Comparison of ENCODE assay signal across 17 cellular contexts in genomic region chr1:12055259-12055658, GRCh38. TPM values are rescaled to one million over a fixed set of nuclear protein-coding genes. Genes with fewer than 3 reads are reported as not detected.
DNase-seq lines count a peak whose midpoint lies in the region; ATAC-seq and TF ChIP-seq lines count a peak whose summit lies in the region.
"Had no signal": no experiment of that assay in that cellular context is flagged by ENCODE, and none has a peak within 500 bp of the region (broad histone marks: within the 10 kb centered on the region; RNA-seq: fewer than 3 reads in every experiment).

No MANE protein-coding gene starts in this region.

- H3K79me2 ChIP-seq in osteoblast (ENCODE audit: insufficient read depth, low read length) = no peaks in the 10 kb centered on the region

- no peaks in the 10 kb centered on the region for H3K27me3 Mint-ChIP-seq in activated CD4-positive, alpha-beta memory T cell treated with anti-CD3 and anti-CD28 coated beads, Interleukin-2, amount 10 ng/mL, durations not matched to agents 7 days and 5 days
- H3K27me3 Mint-ChIP-seq in activated CD4-positive, alpha-beta memory T cell treated with anti-CD3 and anti-CD28 coated beads for 36 hours = peaks cover 4% of the 10 kb centered on the region
- peaks cover 27% of the 10 kb centered on the region for H3K27me3 Mint-ChIP-seq in T-helper 17 cell

- no peaks in the 10 kb centered on the region for H3K9me3 Mint-ChIP-seq in activated CD4-positive, alpha-beta memory T cell treated with anti-CD3 and anti-CD28 coated beads, Interleukin-2, amount 10 ng/mL, durations not matched to agents 7 days and 5 days
- no peaks in the 10 kb centered on the region for H3K9me3 Mint-ChIP-seq in activated CD4-positive, alpha-beta memory T cell treated with anti-CD3 and anti-CD28 coated beads for 36 hours
- H3K9me3 Mint-ChIP-seq: CD4-positive, alpha-beta memory T cell had no signal

- peak overlapping the region; percentile 5 for H3K27ac Mint-ChIP-seq in activated CD4-positive, alpha-beta memory T cell treated with anti-CD3 and anti-CD28 coated beads, Interleukin-2, amount 10 ng/mL, durations not matched to agents 7 days and 5 days
- H3K27ac Mint-ChIP-seq in activated CD4-positive, alpha-beta memory T cell treated with anti-CD3 and anti-CD28 coated beads for 36 hours = no peak overlapping the region
- H3K27ac Mint-ChIP-seq in T-helper 17 cell = no peak overlapping the region
- H3K27ac Mint-ChIP-seq: CD14-positive monocyte; CD4-positive, alpha-beta memory T cell; H9 had no signal

- no peak overlapping the region for H2AFZ ChIP-seq in osteoblast (ENCODE audit: low read length)

- ATAC-seq in RWPE2 (ENCODE audit: low read depth) (no peak), T-helper 17 cell (no peak), HG02970 (IDR thresholded peaks at IDR 0.05; ENCODE audit: low FRiP score, unreplicated experiment) (no peak)
- ATAC-seq: A549 had no signal

- peaks cover 9% of the 10 kb centered on the region for H3K4me1 ChIP-seq in RWPE2 (ENCODE audit: insufficient read depth, poor library complexity, severe bottlenecking)
- H3K4me1 ChIP-seq in osteoblast (ENCODE audit: insufficient read depth, low read length) = peaks cover 10% of the 10 kb centered on the region

- intact Hi-C loops in activated CD4-positive, alpha-beta memory T cell treated with anti-CD3 and anti-CD28 coated beads for 36 hours (cut with micrococcal nuclease) = no loop called here

- H3K4me3 ChIP-seq in RWPE2 (ENCODE audit: severe bottlenecking) (no peak overlapping the region), osteoblast (ENCODE audit: insufficient read depth, low read length) (no peak overlapping the region)
- H3K4me3 ChIP-seq: A549, BLaER1 had no signal

- H3K4me3 Mint-ChIP-seq in activated CD4-positive, alpha-beta memory T cell treated with anti-CD3 and anti-CD28 coated beads, Interleukin-2, amount 10 ng/mL, durations not matched to agents 7 days and 5 days = no peak overlapping the region
- H3K4me3 Mint-ChIP-seq in activated CD4-positive, alpha-beta memory T cell treated with anti-CD3 and anti-CD28 coated beads for 36 hours = no peak overlapping the region
- H3K4me3 Mint-ChIP-seq in T-helper 17 cell = no peak overlapping the region
- H3K4me3 Mint-ChIP-seq: CD14-positive monocyte; CD4-positive, alpha-beta memory T cell; H9 had no signal

- H3K4me1 Mint-ChIP-seq in activated CD4-positive, alpha-beta memory T cell treated with anti-CD3 and anti-CD28 coated beads, Interleukin-2, amount 10 ng/mL, durations not matched to agents 7 days and 5 days = peaks cover 86% of the 10 kb centered on the region
- H3K4me1 Mint-ChIP-seq in activated CD4-positive, alpha-beta memory T cell treated with anti-CD3 and anti-CD28 coated beads for 36 hours (ENCODE audit: low read depth) = peaks cover 80% of the 10 kb centered on the region
- peaks cover 15% of the 10 kb centered on the region for H3K4me1 Mint-ChIP-seq in T-helper 17 cell

- no peaks in the 10 kb centered on the region for H4K20me1 ChIP-seq in osteoblast (ENCODE audit: insufficient read depth, low read length)
- H4K20me1 ChIP-seq: BLaER1 had no signal

- POLR2A ChIA-PET in activated CD4-positive, alpha-beta memory T cell treated with anti-CD3 and anti-CD28 coated beads, Interleukin-2, amount 10 ng/mL, durations not matched to agents 7 days and 5 days (lab: Charles Lee) = interaction anchor here (0.9 to 6.6 kb wide), 5 partner anchors 8 to 146 kb away, joined by 3 to 47 read pairs (median 44); partner anchors contain the start of genes MIIP and TNFRSF8
- POLR2A ChIA-PET in activated CD4-positive, alpha-beta memory T cell treated with anti-CD3 and anti-CD28 coated beads for 36 hours (lab: Charles Lee) = interaction anchor here (3.9 to 4.4 kb wide), 2 partner anchors 12 to 147 kb away, joined by 17 to 23 read pairs; no protein-coding TSS in a partner anchor

- no peaks in the 10 kb centered on the region for H3K27me3 ChIP-seq in RWPE2 (ENCODE audit: insufficient read depth, poor library complexity, severe bottlenecking)
- peaks cover 6% of the 10 kb centered on the region for H3K27me3 ChIP-seq in osteoblast (ENCODE audit: insufficient read depth, low read length)
- H3K27me3 ChIP-seq: BLaER1 had no signal

- TF ChIP-seq CTCF in RWPE2 (IDR thresholded peaks at IDR 0.05; ENCODE audit: poor library complexity, severe bottlenecking) (no peak), osteoblast (IDR thresholded peaks at IDR 0.05; ENCODE audit: extremely low read depth, low read depth, low read length) (no peak)

- H3K27ac ChIP-seq in RWPE2 (ENCODE audit: poor library complexity, severe bottlenecking) = no peak overlapping the region
- H3K27ac ChIP-seq in osteoblast (ENCODE audit: low read depth, low read length) = no peak overlapping the region
- H3K27ac ChIP-seq: 22Rv1, A549, BLaER1, HL-60 had no signal

- DNase-seq in activated CD4-positive, alpha-beta memory T cell treated with anti-CD3 and anti-CD28 coated beads, Interleukin-2, amount 10 ng/mL, durations not matched to agents 7 days and 5 days = no peak
- no peak for DNase-seq in activated CD4-positive, alpha-beta memory T cell treated with anti-CD3 and anti-CD28 coated beads for 36 hours
- DNase-seq in RWPE2 (ENCODE audit: low spot score) (peak; percentile 45), osteoblast (ENCODE audit: insufficient read length, low spot score, missing footprints) (peak; percentile 21), SK-N-DZ (ENCODE audit: low spot score) (no peak), T-helper 17 cell (no peak)
- DNase-seq: AML-193; CD4-positive, alpha-beta memory T cell; DMS79 treated with DMSO at 0.1 percent for 48 hours; GF-D8; H9 had no signal

- CTCF ChIA-PET in activated CD4-positive, alpha-beta memory T cell treated with anti-CD3 and anti-CD28 coated beads, Interleukin-2, amount 10 ng/mL, durations not matched to agents 7 days and 5 days (lab: Charles Lee) = interaction anchor here (0.9 to 2.0 kb wide), 3 partner anchors 11 to 33 kb away, joined by 3 to 6 read pairs (median 5); no protein-coding TSS in a partner anchor
- CTCF ChIA-PET in activated CD4-positive, alpha-beta memory T cell treated with anti-CD3 and anti-CD28 coated beads for 36 hours (lab: Charles Lee) = interaction anchor here (0.8 to 2.5 kb wide), 3 partner anchors 8 to 24 kb away, joined by 4 to 17 read pairs (median 5); no protein-coding TSS in a partner anchor

- no peaks in the 10 kb centered on the region for H3K36me3 ChIP-seq in RWPE2 (ENCODE audit: low read depth)
- no peaks in the 10 kb centered on the region for H3K36me3 ChIP-seq in osteoblast (ENCODE audit: insufficient read depth, low read length)
- H3K36me3 ChIP-seq: BLaER1 had no signal

- H3K9me3 ChIP-seq in RWPE2 (ENCODE audit: severe bottlenecking) (no peaks in the 10 kb centered on the region), osteoblast (ENCODE audit: low read depth, low read length) (no peaks in the 10 kb centered on the region), T-helper 17 cell (ENCODE audit: control insufficient read depth, low read length, poor library complexity, severe bottlenecking) (no peaks in the 10 kb centered on the region)
- H3K9me3 ChIP-seq: A549 had no signal

- no peak overlapping the region for H3K4me2 ChIP-seq in osteoblast (ENCODE audit: insufficient read depth, low read length)
- H3K4me2 ChIP-seq: A549, BLaER1 had no signal

- H3K36me3 Mint-ChIP-seq in activated CD4-positive, alpha-beta memory T cell treated with anti-CD3 and anti-CD28 coated beads, Interleukin-2, amount 10 ng/mL, durations not matched to agents 7 days and 5 days (ENCODE audit: low read depth) = no peaks in the 10 kb centered on the region
- H3K36me3 Mint-ChIP-seq in activated CD4-positive, alpha-beta memory T cell treated with anti-CD3 and anti-CD28 coated beads for 36 hours = peaks cover 3% of the 10 kb centered on the region
- peaks cover 2% of the 10 kb centered on the region for H3K36me3 Mint-ChIP-seq in T-helper 17 cell (ENCODE audit: low read depth)
- H3K36me3 Mint-ChIP-seq: CD14-positive monocyte; CD4-positive, alpha-beta memory T cell had no signal

RNA-seq across cellular contexts. Expression of gene TNFRSF8, which starts 7.8 kb away (rescaled TPM):
- 10 to 100 TPM; 32.9 to 34.3 TPM for total RNA-seq in activated CD4-positive, alpha-beta memory T cell treated with anti-CD3 and anti-CD28 coated beads, Interleukin-2, amount 10 ng/mL, durations not matched to agents 7 days and 5 days
- total RNA-seq in activated CD4-positive, alpha-beta memory T cell treated with anti-CD3 and anti-CD28 coated beads for 36 hours = 10 to 100 TPM; 31.1 to 33.2 TPM
- total RNA-seq in osteoblast = under 0.01 and 0.29 TPM in 2 replicates
- polyA plus RNA-seq in SK-N-DZ (2014; cell fraction: cytosol; rRNA removed) = 0.07 and 0.14 TPM in 2 replicates
- polyA plus RNA-seq in SK-N-DZ (2014; cell fraction: nucleus; rRNA removed) = not detected in 2 replicates
- total RNA-seq in T-helper 17 cell = under 1 TPM; 0.20 to 0.34 TPM
- total RNA-seq: CD4-positive, alpha-beta memory T cell had no signal
- polyA plus RNA-seq: CD4-positive, alpha-beta memory T cell had no signal

RNA-seq across cellular contexts. Expression of gene MIIP, which starts 36.0 kb away (rescaled TPM):
- total RNA-seq in activated CD4-positive, alpha-beta memory T cell treated with anti-CD3 and anti-CD28 coated beads, Interleukin-2, amount 10 ng/mL, durations not matched to agents 7 days and 5 days = 10 to 100 TPM; 98.3 to 98.6 TPM
- total RNA-seq in activated CD4-positive, alpha-beta memory T cell treated with anti-CD3 and anti-CD28 coated beads for 36 hours = 10 to 100 TPM; 46.1 to 47.9 TPM
- total RNA-seq in osteoblast (24.2 and 26.4 TPM in 2 replicates), T-helper 17 cell (10 to 100 TPM; 25.9 to 28.6 TPM)
- 61.1 and 74.3 TPM in 2 replicates for polyA plus RNA-seq in SK-N-DZ (2014; cell fraction: cytosol; rRNA removed)
- polyA plus RNA-seq in SK-N-DZ (2014; cell fraction: nucleus; rRNA removed) = 371 and 472 TPM in 2 replicates

Comparison
In these comparisons a context has a peak if more than half of its experiments do, and no peak if none do; other contexts are left out.
1. DNase-seq: peak in RWPE2 (single experiment) and osteoblast (single experiment); none in activated CD4-positive, alpha-beta memory T cell treated with anti-CD3 and anti-CD28 coated beads, Interleukin-2, amount 10 ng/mL, durations not matched to agents 7 days and 5 days (single experiment), activated CD4-positive, alpha-beta memory T cell treated with anti-CD3 and anti-CD28 coated beads for 36 hours (single experiment), SK-N-DZ (single experiment) and T-helper 17 cell (0 of 3).
2. RNA of gene TNFRSF8, which starts 7.8 kb away (total RNA-seq): 32.9 to 34.3 TPM in activated CD4-positive, alpha-beta memory T cell treated with anti-CD3 and anti-CD28 coated beads, Interleukin-2, amount 10 ng/mL, durations not matched to agents 7 days and 5 days and 31.1 to 33.2 TPM in activated CD4-positive, alpha-beta memory T cell treated with anti-CD3 and anti-CD28 coated beads for 36 hours; 0.20 to 0.34 TPM in T-helper 17 cell and under 0.01 to 0.29 TPM in osteoblast; every median in the first group is over 10 times any median in the second.